Comparison of ENCODE assay signal across 4 cellular contexts in the genomic region with DNA sequence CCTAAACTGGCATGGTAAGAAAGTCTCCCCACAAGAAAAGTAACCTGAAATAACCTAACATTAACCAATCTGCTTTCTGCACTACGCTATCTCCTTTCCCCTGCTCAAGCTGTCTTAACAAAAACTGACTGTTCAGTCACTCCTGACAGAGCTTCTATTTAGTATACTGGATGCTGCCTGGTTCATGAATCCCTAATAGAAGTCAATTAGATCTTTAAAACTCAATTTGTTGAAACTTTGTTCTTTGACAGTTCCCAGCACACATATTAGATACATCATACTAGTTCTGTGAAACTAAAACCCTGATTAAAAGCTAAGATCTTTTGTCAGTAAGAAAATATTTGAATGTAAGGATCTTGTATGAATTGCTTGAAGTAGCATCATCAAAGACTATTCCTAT.
"Had no signal": no experiment of that assay in that cellular context is flagged by ENCODE, and none has a peak within 500 bp of the region (broad histone marks: within the 10 kb centered on the region; RNA-seq: fewer than 3 reads in every experiment).

No MANE protein-coding gene starts in this region.

- H3K4me3 Mint-ChIP-seq: GM23338 had no signal

- H3K27ac Mint-ChIP-seq: GM23338 had no signal

- DNase-seq: H7, IMR-90, KG1 had no signal
